12 cellular contexts compared by ENCODE assay signal in genomic region chr20:63962426-63963347, GRCh38.
"Had no signal": no experiment of that assay in that cellular context is flagged by ENCODE, and none has a peak within 500 bp of the region (broad histone marks: within the 10 kb centered on the region; RNA-seq: fewer than 3 reads in every experiment).

No MANE protein-coding gene starts in this region.

- H3K27ac ChIP-seq: thyroid gland, uterus had no signal

- H3K9me3 ChIP-seq: thyroid gland, uterus had no signal

- H3K36me3 ChIP-seq: uterus had no signal

- H3K4me3 ChIP-seq: thyroid gland, uterus had no signal

- DNase-seq: activated CD4-positive, alpha-beta memory T cell treated with anti-CD3 and anti-CD28 coated beads for 36 hours; activated CD4-positive, alpha-beta T cell treated with anti-CD3 and anti-CD28 coated beads for 1 hour; activated gamma-delta T cell treated with Interleukin-2 at 50 U/mL for 16 hours; activated T-cell treated with anti-CD3 and anti-CD28 coated beads, Interleukin-2, amount 50 U/mL, for 48 hours; immature natural killer cell; mammary epithelial cell; nucleus accumbens; stimulated activated CD4-positive, alpha-beta T cell treated with anti-CD3 and anti-CD28 coated beads, Interleukin-2, amount 100 ng/mL, for 48 hours; thyroid gland; uterus had no signal

- H3K27me3 ChIP-seq: thyroid gland, uterus had no signal

- ATAC-seq: left colon; naive thymus-derived CD8-positive, alpha-beta T cell had no signal
